In the genomic region with DNA sequence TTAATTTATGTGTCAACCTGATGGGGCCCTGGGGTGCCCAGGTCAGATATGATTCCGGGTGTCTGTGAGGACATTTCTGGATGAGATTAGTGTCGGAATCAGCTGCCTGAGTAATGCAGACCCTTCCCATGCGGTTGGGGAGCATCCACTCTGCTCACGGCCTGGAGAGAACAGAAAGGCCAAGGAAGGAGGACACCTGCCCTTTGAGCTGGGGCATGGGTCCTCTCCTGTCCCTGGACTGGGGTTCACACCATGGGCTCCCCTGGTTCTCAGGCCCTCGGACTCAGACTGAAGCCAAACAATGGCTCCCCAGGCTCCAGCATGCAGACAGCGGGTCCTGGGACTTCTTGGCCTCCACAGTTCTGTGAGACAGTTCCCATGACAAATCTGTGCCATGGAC, we compare ENCODE assay signal across 1 cellular context.
TF ChIP-seq lines count a peak whose summit lies in the region.

No MANE protein-coding gene starts in this region.

TF ChIP-seq in H1, 55 proteins besides CTCF, POLR2A, EP300 and RAD21:
- TF ChIP-seq SIRT6 (IDR thresholded peaks at IDR 0.05; ENCODE audit: low read length) = no peak
- TF ChIP-seq, protein P1, sequence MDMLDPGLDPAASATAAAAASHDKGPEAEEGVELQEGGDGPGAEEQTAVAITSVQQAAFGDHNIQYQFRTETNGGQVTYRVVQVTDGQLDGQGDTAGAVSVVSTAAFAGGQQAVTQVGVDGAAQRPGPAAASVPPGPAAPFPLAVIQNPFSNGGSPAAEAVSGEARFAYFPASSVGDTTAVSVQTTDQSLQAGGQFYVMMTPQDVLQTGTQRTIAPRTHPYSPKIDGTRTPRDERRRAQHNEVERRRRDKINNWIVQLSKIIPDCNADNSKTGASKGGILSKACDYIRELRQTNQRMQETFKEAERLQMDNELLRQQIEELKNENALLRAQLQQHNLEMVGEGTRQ (IDR thresholded peaks at IDR 0.05; ENCODE audit: low read length) = no peak
- no peak for TF ChIP-seq NRF1 (IDR thresholded peaks at IDR 0.05; ENCODE audit: low read depth, low read length)
- TF ChIP-seq RFX5 (IDR thresholded peaks at IDR 0.05; ENCODE audit: borderline replicate concordance, low read depth, low read length) = no peak
- no peak for TF ChIP-seq SIN3A (conservative IDR thresholded peaks at IDR 0.05 in 1 of 2, IDR thresholded peaks at IDR 0.05 in 1 of 2; ENCODE audit: low read depth in 1 of 2, low read length in 2 of 2)
- TF ChIP-seq RXRA (IDR thresholded peaks at IDR 0.05; ENCODE audit: insufficient read depth, low read depth, low read length) = no peak
- TF ChIP-seq, protein P2, sequence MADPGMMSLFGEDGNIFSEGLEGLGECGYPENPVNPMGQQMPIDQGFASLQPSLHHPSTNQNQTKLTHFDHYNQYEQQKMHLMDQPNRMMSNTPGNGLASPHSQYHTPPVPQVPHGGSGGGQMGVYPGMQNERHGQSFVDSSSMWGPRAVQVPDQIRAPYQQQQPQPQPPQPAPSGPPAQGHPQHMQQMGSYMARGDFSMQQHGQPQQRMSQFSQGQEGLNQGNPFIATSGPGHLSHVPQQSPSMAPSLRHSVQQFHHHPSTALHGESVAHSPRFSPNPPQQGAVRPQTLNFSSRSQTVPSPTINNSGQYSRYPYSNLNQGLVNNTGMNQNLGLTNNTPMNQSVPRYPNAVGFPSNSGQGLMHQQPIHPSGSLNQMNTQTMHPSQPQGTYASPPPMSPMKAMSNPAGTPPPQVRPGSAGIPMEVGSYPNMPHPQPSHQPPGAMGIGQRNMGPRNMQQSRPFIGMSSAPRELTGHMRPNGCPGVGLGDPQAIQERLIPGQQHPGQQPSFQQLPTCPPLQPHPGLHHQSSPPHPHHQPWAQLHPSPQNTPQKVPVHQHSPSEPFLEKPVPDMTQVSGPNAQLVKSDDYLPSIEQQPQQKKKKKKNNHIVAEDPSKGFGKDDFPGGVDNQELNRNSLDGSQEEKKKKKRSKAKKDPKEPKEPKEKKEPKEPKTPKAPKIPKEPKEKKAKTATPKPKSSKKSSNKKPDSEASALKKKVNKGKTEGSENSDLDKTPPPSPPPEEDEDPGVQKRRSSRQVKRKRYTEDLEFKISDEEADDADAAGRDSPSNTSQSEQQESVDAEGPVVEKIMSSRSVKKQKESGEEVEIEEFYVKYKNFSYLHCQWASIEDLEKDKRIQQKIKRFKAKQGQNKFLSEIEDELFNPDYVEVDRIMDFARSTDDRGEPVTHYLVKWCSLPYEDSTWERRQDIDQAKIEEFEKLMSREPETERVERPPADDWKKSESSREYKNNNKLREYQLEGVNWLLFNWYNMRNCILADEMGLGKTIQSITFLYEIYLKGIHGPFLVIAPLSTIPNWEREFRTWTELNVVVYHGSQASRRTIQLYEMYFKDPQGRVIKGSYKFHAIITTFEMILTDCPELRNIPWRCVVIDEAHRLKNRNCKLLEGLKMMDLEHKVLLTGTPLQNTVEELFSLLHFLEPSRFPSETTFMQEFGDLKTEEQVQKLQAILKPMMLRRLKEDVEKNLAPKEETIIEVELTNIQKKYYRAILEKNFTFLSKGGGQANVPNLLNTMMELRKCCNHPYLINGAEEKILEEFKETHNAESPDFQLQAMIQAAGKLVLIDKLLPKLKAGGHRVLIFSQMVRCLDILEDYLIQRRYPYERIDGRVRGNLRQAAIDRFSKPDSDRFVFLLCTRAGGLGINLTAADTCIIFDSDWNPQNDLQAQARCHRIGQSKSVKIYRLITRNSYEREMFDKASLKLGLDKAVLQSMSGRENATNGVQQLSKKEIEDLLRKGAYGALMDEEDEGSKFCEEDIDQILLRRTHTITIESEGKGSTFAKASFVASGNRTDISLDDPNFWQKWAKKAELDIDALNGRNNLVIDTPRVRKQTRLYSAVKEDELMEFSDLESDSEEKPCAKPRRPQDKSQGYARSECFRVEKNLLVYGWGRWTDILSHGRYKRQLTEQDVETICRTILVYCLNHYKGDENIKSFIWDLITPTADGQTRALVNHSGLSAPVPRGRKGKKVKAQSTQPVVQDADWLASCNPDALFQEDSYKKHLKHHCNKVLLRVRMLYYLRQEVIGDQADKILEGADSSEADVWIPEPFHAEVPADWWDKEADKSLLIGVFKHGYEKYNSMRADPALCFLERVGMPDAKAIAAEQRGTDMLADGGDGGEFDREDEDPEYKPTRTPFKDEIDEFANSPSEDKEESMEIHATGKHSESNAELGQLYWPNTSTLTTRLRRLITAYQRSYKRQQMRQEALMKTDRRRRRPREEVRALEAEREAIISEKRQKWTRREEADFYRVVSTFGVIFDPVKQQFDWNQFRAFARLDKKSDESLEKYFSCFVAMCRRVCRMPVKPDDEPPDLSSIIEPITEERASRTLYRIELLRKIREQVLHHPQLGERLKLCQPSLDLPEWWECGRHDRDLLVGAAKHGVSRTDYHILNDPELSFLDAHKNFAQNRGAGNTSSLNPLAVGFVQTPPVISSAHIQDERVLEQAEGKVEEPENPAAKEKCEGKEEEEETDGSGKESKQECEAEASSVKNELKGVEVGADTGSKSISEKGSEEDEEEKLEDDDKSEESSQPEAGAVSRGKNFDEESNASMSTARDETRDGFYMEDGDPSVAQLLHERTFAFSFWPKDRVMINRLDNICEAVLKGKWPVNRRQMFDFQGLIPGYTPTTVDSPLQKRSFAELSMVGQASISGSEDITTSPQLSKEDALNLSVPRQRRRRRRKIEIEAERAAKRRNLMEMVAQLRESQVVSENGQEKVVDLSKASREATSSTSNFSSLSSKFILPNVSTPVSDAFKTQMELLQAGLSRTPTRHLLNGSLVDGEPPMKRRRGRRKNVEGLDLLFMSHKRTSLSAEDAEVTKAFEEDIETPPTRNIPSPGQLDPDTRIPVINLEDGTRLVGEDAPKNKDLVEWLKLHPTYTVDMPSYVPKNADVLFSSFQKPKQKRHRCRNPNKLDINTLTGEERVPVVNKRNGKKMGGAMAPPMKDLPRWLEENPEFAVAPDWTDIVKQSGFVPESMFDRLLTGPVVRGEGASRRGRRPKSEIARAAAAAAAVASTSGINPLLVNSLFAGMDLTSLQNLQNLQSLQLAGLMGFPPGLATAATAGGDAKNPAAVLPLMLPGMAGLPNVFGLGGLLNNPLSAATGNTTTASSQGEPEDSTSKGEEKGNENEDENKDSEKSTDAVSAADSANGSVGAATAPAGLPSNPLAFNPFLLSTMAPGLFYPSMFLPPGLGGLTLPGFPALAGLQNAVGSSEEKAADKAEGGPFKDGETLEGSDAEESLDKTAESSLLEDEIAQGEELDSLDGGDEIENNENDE (IDR thresholded peaks at IDR 0.05; ENCODE audit: insufficient replicate concordance, low read length) = no peak
- TF ChIP-seq JUN (IDR thresholded peaks at IDR 0.05; ENCODE audit: low read depth, low read length) = no peak
- no peak for TF ChIP-seq CHD2 (IDR thresholded peaks at IDR 0.05; ENCODE audit: low read length)
- TF ChIP-seq, protein P3, sequence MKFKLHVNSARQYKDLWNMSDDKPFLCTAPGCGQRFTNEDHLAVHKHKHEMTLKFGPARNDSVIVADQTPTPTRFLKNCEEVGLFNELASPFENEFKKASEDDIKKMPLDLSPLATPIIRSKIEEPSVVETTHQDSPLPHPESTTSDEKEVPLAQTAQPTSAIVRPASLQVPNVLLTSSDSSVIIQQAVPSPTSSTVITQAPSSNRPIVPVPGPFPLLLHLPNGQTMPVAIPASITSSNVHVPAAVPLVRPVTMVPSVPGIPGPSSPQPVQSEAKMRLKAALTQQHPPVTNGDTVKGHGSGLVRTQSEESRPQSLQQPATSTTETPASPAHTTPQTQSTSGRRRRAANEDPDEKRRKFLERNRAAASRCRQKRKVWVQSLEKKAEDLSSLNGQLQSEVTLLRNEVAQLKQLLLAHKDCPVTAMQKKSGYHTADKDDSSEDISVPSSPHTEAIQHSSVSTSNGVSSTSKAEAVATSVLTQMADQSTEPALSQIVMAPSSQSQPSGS (IDR thresholded peaks at IDR 0.05; ENCODE audit: low read length) = no peak
- no peak for TF ChIP-seq SAP30 (IDR thresholded peaks at IDR 0.05; ENCODE audit: insufficient read depth, insufficient replicate concordance, low read length)
- no peak for TF ChIP-seq SP1 (IDR thresholded peaks at IDR 0.05; ENCODE audit: low read depth, low read length)
- no peak for TF ChIP-seq PHF8 (conservative IDR thresholded peaks at IDR 0.05; ENCODE audit: low read depth, low read length)
- TF ChIP-seq FOSL1 (IDR thresholded peaks at IDR 0.05; ENCODE audit: insufficient read depth, low read depth, low read length) = no peak
- TF ChIP-seq BACH1 (IDR thresholded peaks at IDR 0.05; ENCODE audit: low read length) = no peak
- TF ChIP-seq CBX5 (IDR thresholded peaks at IDR 0.05; ENCODE audit: low read depth, low read length) = no peak
- TF ChIP-seq TAF1 (IDR thresholded peaks at IDR 0.05; ENCODE audit: low read depth, low read length) = no peak
TF ChIP-seq in H1: peak in this region for 0.
